ENCODE assay signal across 14 cellular contexts in genomic region chr18:23575309-23575651, GRCh38. TPM values are rescaled to one million over a fixed set of nuclear protein-coding genes. Genes with fewer than 3 reads are reported as not detected.
DNase-seq lines count a peak whose midpoint lies in the region; ATAC-seq and TF ChIP-seq lines count a peak whose summit lies in the region.
"Had no signal": no experiment of that assay in that cellular context is flagged by ENCODE, and none has a peak within 500 bp of the region (broad histone marks: within the 10 kb centered on the region; RNA-seq: fewer than 3 reads in every experiment).

No MANE protein-coding gene starts in this region.

- POLR2A ChIA-PET in activated CD4-positive, alpha-beta T cell treated with anti-CD3 and anti-CD28 coated beads, Interleukin-2, amount 10 ng/mL, durations not matched to agents 7 days and 5 days (lab: Charles Lee), result no interaction called here
- POLR2A ChIA-PET in RWPE1 (lab: Yijun Ruan, JAX; ENCODE audit: low non-redundant PET), result no interaction called here

- H3K36me3 Mint-ChIP-seq in activated CD4-positive, alpha-beta T cell treated with anti-CD3 and anti-CD28 coated beads, Interleukin-2, amount 10 ng/mL, durations not matched to agents 7 days and 5 days (ENCODE audit: low read depth), result peaks cover 46% of the 10 kb centered on the region
- H3K36me3 Mint-ChIP-seq in stimulated activated effector memory CD8-positive, alpha-beta T cell treated with anti-CD3 and anti-CD28 coated beads, Interleukin-12 subunit alpha, Interleukin-12 subunit beta, amount 100 ng/mL, for 72 hours, result peaks cover 54% of the 10 kb centered on the region

- H3K27ac ChIP-seq in RWPE1 (peak overlapping the region; percentile 44), epithelial cell of prostate (peak overlapping the region; percentile 61), caudate nucleus (ENCODE audit: low read depth, low read length) (no peak overlapping the region)

- no peak overlapping the region for H3K4me3 Mint-ChIP-seq in activated CD4-positive, alpha-beta T cell treated with anti-CD3 and anti-CD28 coated beads, Interleukin-2, amount 10 ng/mL, durations not matched to agents 7 days and 5 days
- peak overlapping the region; percentile 64 for H3K4me3 Mint-ChIP-seq in stimulated activated effector memory CD8-positive, alpha-beta T cell treated with anti-CD3 and anti-CD28 coated beads, Interleukin-12 subunit alpha, Interleukin-12 subunit beta, amount 100 ng/mL, for 72 hours

- no peak for ATAC-seq in stimulated activated effector memory CD8-positive, alpha-beta T cell treated with anti-CD3 and anti-CD28 coated beads, Interleukin-12 subunit alpha, Interleukin-12 subunit beta, amount 100 ng/mL, for 72 hours
- ATAC-seq in HG03378 (IDR thresholded peaks at IDR 0.05; ENCODE audit: unreplicated experiment), result no peak

- peaks cover 3% of the 10 kb centered on the region for H3K9me3 Mint-ChIP-seq in activated CD4-positive, alpha-beta T cell treated with anti-CD3 and anti-CD28 coated beads, Interleukin-2, amount 10 ng/mL, durations not matched to agents 7 days and 5 days
- no peaks in the 10 kb centered on the region for H3K9me3 Mint-ChIP-seq in stimulated activated effector memory CD8-positive, alpha-beta T cell treated with anti-CD3 and anti-CD28 coated beads, Interleukin-12 subunit alpha, Interleukin-12 subunit beta, amount 100 ng/mL, for 72 hours

- H3K27ac Mint-ChIP-seq in activated CD4-positive, alpha-beta T cell treated with anti-CD3 and anti-CD28 coated beads, Interleukin-2, amount 10 ng/mL, durations not matched to agents 7 days and 5 days, result peak overlapping the region; percentile 84
- H3K27ac Mint-ChIP-seq in stimulated activated effector memory CD8-positive, alpha-beta T cell treated with anti-CD3 and anti-CD28 coated beads, Interleukin-12 subunit alpha, Interleukin-12 subunit beta, amount 100 ng/mL, for 72 hours, result peak overlapping the region; percentile 88

- peaks cover 58% of the 10 kb centered on the region for H3K4me1 Mint-ChIP-seq in activated CD4-positive, alpha-beta T cell treated with anti-CD3 and anti-CD28 coated beads, Interleukin-2, amount 10 ng/mL, durations not matched to agents 7 days and 5 days
- peaks cover 75% of the 10 kb centered on the region for H3K4me1 Mint-ChIP-seq in stimulated activated effector memory CD8-positive, alpha-beta T cell treated with anti-CD3 and anti-CD28 coated beads, Interleukin-12 subunit alpha, Interleukin-12 subunit beta, amount 100 ng/mL, for 72 hours

- CTCF ChIA-PET in activated CD4-positive, alpha-beta T cell treated with anti-CD3 and anti-CD28 coated beads, Interleukin-2, amount 10 ng/mL, durations not matched to agents 7 days and 5 days (lab: Charles Lee), result interaction anchor here (1.1 to 2.3 kb wide), 3 partner anchors 10 to 59 kb away, joined by 3 to 9 read pairs (median 3); partner anchors contain the start of gene NPC1
- CTCF ChIA-PET in RWPE1 (lab: Yijun Ruan, JAX), result no interaction called here

- TF ChIP-seq CTCF in RWPE1 (conservative IDR thresholded peaks at IDR 0.05; ENCODE audit: low read depth), result no peak

- H3K4me3 ChIP-seq in H7 (ENCODE audit: insufficient read depth, low read depth, low read length), result no peak overlapping the region

- H3K27me3 Mint-ChIP-seq in activated CD4-positive, alpha-beta T cell treated with anti-CD3 and anti-CD28 coated beads, Interleukin-2, amount 10 ng/mL, durations not matched to agents 7 days and 5 days, result no peaks in the 10 kb centered on the region

- no peaks in the 10 kb centered on the region for H3K27me3 ChIP-seq in H7 (ENCODE audit: control insufficient read depth, insufficient read depth, low read length)

- peaks cover 8% of the 10 kb centered on the region for H3K36me3 ChIP-seq in H7 (replicated peaks; ENCODE audit: control insufficient read depth, insufficient read depth, low read length)

- no peak for DNase-seq in activated CD4-positive, alpha-beta T cell treated with anti-CD3 and anti-CD28 coated beads, Interleukin-2, amount 10 ng/mL, durations not matched to agents 7 days and 5 days
- no peak for DNase-seq in activated CD4-positive, alpha-beta T cell treated with anti-CD3 and anti-CD28 coated beads for 48 hours
- DNase-seq in RWPE1 (ENCODE audit: low spot score), result no peak
- no peak for DNase-seq in epithelial cell of prostate (ENCODE audit: low read depth, low spot score)
- DNase-seq in stimulated activated effector memory CD8-positive, alpha-beta T cell treated with anti-CD3 and anti-CD28 coated beads, Interleukin-12 subunit alpha, Interleukin-12 subunit beta, amount 100 ng/mL, for 72 hours (ENCODE audit: low spot score in 2 of 2), result no peak
- DNase-seq in caudate nucleus (lab: John Stamatoyannopoulos, UW), result no peak
- DNase-seq in H7, result no peak
- DNase-seq: cortex of kidney, DMS53, left ventricle myocardium superior, NCI-H748 treated with DMSO at 0.1 percent for 48 hours, RPMI8226, T-helper 9 cell had no signal

RNA-seq across cellular contexts. Expression of gene NPC1, which starts 11.0 kb away (rescaled TPM):
- 10 to 100 TPM; 33.8 to 37.3 TPM for total RNA-seq in activated CD4-positive, alpha-beta T cell treated with anti-CD3 and anti-CD28 coated beads, Interleukin-2, amount 10 ng/mL, durations not matched to agents 7 days and 5 days
- total RNA-seq in H7 (2014; rRNA removed; shearing (Covaris generic)), result 18.1 and 20.9 TPM in 2 replicates
